Comparison of ENCODE assay signal across 24 cellular contexts in genomic region chr16:54576776-54577175, GRCh38.
"Had no signal": no experiment of that assay in that cellular context is flagged by ENCODE, and none has a peak within 500 bp of the region (broad histone marks: within the 10 kb centered on the region; RNA-seq: fewer than 3 reads in every experiment).

No MANE protein-coding gene starts in this region.

- H3K9me3 ChIP-seq: Peyer's patch, SJSA1 had no signal

- H3K9ac ChIP-seq: KMS-11 had no signal

- H3K27me3 ChIP-seq: Peyer's patch had no signal

- H3K4me3 ChIP-seq: Peyer's patch, SJSA1 had no signal

- DNase-seq: activated CD4-positive, alpha-beta memory T cell treated with anti-CD3 and anti-CD28 coated beads, Interleukin-2, amount 10 ng/mL, durations not matched to agents 7 days and 5 days; activated CD4-positive, alpha-beta T cell treated with anti-CD3 and anti-CD28 coated beads for 36 hours; activated CD4-positive, alpha-beta T cell treated with anti-CD3 and anti-CD28 coated beads, Interleukin-2, amount 50 U/mL, for 1 hour; activated CD4-positive, CD25-positive, alpha-beta regulatory T cell; activated CD8-positive, alpha-beta memory T cell treated with anti-CD3 and anti-CD28 coated beads, Interleukin-2, amount 50 U/mL, for 4 hours; activated gamma-delta T cell treated with Interleukin-2 at 50 U/mL for 16 hours; activated naive CD4-positive, alpha-beta T cell treated with anti-CD3 and anti-CD28 coated beads, Interleukin-2, amount 10 ng/mL, durations not matched to agents 7 days and 5 days; activated naive CD8-positive, alpha-beta T cell treated with anti-CD3 and anti-CD28 coated beads for 36 hours; activated T-cell treated with anti-CD3 and anti-CD28 coated beads, Interleukin-2, amount 50 U/mL, for 72 hours; caudate nucleus; NCI-H1092; NCI-H1417; NCI-H1930; NCI-H2171; NCI-H2227 treated with DMSO at 0.1 percent for 48 hours; NCI-H510A; NCI-H526 treated with DMSO at 0.1 percent for 48 hours; Peyer's patch; SHP77; T-helper 17 cell; T-helper 9 cell had no signal

- H3K27ac ChIP-seq: KMS-11, Peyer's patch, RWPE1, SJSA1 had no signal

- H3K36me3 ChIP-seq: Peyer's patch, SJSA1 had no signal

- ATAC-seq: activated CD4-positive, alpha-beta T cell treated with anti-CD3 and anti-CD28 coated beads for 36 hours; activated T-cell treated with anti-CD3 and anti-CD28 coated beads, Interleukin-2, amount 50 U/mL, for 72 hours; T-helper 17 cell had no signal

- H3K4me2 ChIP-seq: KMS-11 had no signal

- H3K4me1 ChIP-seq: Peyer's patch, SJSA1 had no signal
